19 cellular contexts compared by ENCODE assay signal in genomic region chr22:48785792-48786678, GRCh38.
DNase-seq lines count a peak whose midpoint lies in the region; TF ChIP-seq lines count a peak whose summit lies in the region.
"Had no signal": no experiment of that assay in that cellular context is flagged by ENCODE, and none has a peak within 500 bp of the region (broad histone marks: within the 10 kb centered on the region; RNA-seq: fewer than 3 reads in every experiment).

No MANE protein-coding gene starts in this region.

- peaks cover 3% of the 10 kb centered on the region for H3K4me1 Mint-ChIP-seq in neural crest cell
- H3K4me1 Mint-ChIP-seq: CD8-positive, alpha-beta memory T cell had no signal

- peak; percentile 50 for DNase-seq in activated effector memory CD4-positive, alpha-beta T cell treated with anti-CD3 and anti-CD28 coated beads, Interleukin-2, amount 50 U/mL, for 16 hours
- DNase-seq in activated effector memory CD4-positive, alpha-beta T cell treated with Interleukin-2 at 50 U/mL for 16 hours = no peak
- DNase-seq in cerebellum (ENCODE audit: low spot score) (peak; percentile 25), neural crest cell (ENCODE audit: low read depth, low spot score) (no peak), ureter (ENCODE audit: low spot score) (peak; percentile 29), EL (no peak), NCI-H1105 treated with DMSO at 0.1 percent for 48 hours (lab: John Stamatoyannopoulos, UW) (no peak)
- DNase-seq: C1 segment of cervical spinal cord; CD8-positive, alpha-beta memory T cell; DMS79 treated with DMSO at 0.1 percent for 48 hours; H9; IMR-90; NCI-H1436; NCI-H2081; NCI-H2171 treated with DMSO at 0.1 percent for 48 hours; NCI-H446 treated with DMSO at 0.1 percent for 48 hours; NCI-H69; NK-92 treated with Interleukin-12 subunit alpha and Interleukin-12 subunit beta, amount 100 ng/mL, for 24 hours; Peyer's patch had no signal

- no peak overlapping the region for H3K4me3 Mint-ChIP-seq in neural crest cell
- H3K4me3 Mint-ChIP-seq: CD8-positive, alpha-beta memory T cell; H9 had no signal

- H3K9me3 Mint-ChIP-seq in neural crest cell = no peaks in the 10 kb centered on the region
- H3K9me3 Mint-ChIP-seq: H9 had no signal

- no peaks in the 10 kb centered on the region for H3K36me3 Mint-ChIP-seq in neural crest cell (ENCODE audit: low read depth)
- H3K36me3 Mint-ChIP-seq: CD8-positive, alpha-beta memory T cell had no signal

- no peak for TF ChIP-seq CTCF in neural crest cell (conservative IDR thresholded peaks at IDR 0.05)

- H3K27me3 Mint-ChIP-seq in neural crest cell (ENCODE audit: low read depth) = no peaks in the 10 kb centered on the region

- H3K27ac Mint-ChIP-seq in neural crest cell (ENCODE audit: unreplicated experiment) = peak overlapping the region; percentile 81

Comparison
In these comparisons a context has a peak if more than half of its experiments do, and no peak if none do; other contexts are left out.
1. DNase-seq: peak in activated effector memory CD4-positive, alpha-beta T cell treated with anti-CD3 and anti-CD28 coated beads, Interleukin-2, amount 50 U/mL, for 16 hours (single experiment), cerebellum (single experiment) and ureter (single experiment); none in activated effector memory CD4-positive, alpha-beta T cell treated with Interleukin-2 at 50 U/mL for 16 hours (single experiment), neural crest cell (single experiment), EL (single experiment) and NCI-H1105 treated with DMSO at 0.1 percent for 48 hours (single experiment).